In the genomic region with DNA sequence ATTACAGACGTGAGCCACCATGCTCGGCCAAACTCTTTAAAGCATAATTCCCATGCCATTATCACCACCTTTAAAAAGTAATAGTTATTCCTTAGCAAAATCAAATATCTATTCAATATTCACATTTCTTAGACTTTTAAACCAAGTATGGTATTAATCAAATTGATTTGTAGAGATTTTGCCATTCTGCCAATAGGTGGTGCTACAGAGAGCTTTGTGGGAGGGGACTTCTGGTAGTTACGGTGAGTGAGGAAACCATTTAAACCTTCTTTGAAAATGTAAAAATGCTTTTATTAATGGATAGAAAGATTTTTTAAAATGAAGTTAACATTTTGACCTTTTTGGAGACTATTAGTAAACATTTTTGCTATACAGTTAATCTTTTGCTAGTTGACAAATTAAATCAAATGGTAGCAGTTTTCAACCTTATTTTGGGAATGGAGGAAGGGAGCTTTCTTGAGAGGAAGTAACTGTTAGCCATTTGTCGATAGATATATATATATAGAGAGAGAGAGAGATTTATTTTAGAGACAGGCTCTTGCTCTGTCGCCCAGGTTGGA, we compare ENCODE assay signal across 8 cellular contexts. TPM values are rescaled to one million over a fixed set of nuclear protein-coding genes. Genes with fewer than 3 reads are reported as not detected.
DNase-seq lines count a peak whose midpoint lies in the region; ATAC-seq and TF ChIP-seq lines count a peak whose summit lies in the region.

No MANE protein-coding gene starts in this region.

- no peak overlapping the region for H3K4me3 ChIP-seq in HFF-Myc (replicated peaks; ENCODE audit: low read depth, low read length)
- H3K4me3 ChIP-seq in esophagus muscularis mucosa, result no peak overlapping the region
- H3K4me3 ChIP-seq in smooth muscle cell, result no peak overlapping the region

- peak overlapping the region; percentile 77 for H3K27ac Mint-ChIP-seq in activated T-cell treated with anti-CD3 and anti-CD28 coated beads, Interleukin-2, amount 50 U/mL, for 72 hours

- no peak overlapping the region for H3K27ac ChIP-seq in RWPE1
- H3K27ac ChIP-seq in esophagus muscularis mucosa (replicated peaks in 1 of 4), result no peak overlapping the region
- no peak overlapping the region for H3K27ac ChIP-seq in smooth muscle cell (ENCODE audit: low read depth)
- no peak overlapping the region for H3K27ac ChIP-seq in caudate nucleus (ENCODE audit: low read depth, low read length)

- H3K4me3 Mint-ChIP-seq in activated T-cell treated with anti-CD3 and anti-CD28 coated beads, Interleukin-2, amount 50 U/mL, for 72 hours, result peak overlapping the region in 1 of 2 donors; percentile 65

- H3K9me3 ChIP-seq in esophagus muscularis mucosa (no peaks in the 10 kb centered on the region), smooth muscle cell (replicated peaks; ENCODE audit: low read depth) (no peaks in the 10 kb centered on the region)

- no peaks in the 10 kb centered on the region for H3K79me2 ChIP-seq in smooth muscle cell (ENCODE audit: low read depth)

- no peaks in the 10 kb centered on the region for H3F3A ChIP-seq in smooth muscle cell (ENCODE audit: low read depth)

- H3K4me1 ChIP-seq in esophagus muscularis mucosa (peaks cover 0 to under 1% (median 0%) of the 10 kb centered on the region in 4 donors), smooth muscle cell (ENCODE audit: low read depth) (no peaks in the 10 kb centered on the region)

- H3K27me3 Mint-ChIP-seq in activated T-cell treated with anti-CD3 and anti-CD28 coated beads, Interleukin-2, amount 50 U/mL, for 72 hours (ENCODE audit: low read depth), result no peaks in the 10 kb centered on the region

- intact Hi-C loops in esophagus muscularis mucosa (cut with DNase I) (no loop called here), sciatic nerve (cut with DNase I) (no loop called here)

- peak; percentile 65 for TF ChIP-seq CTCF in HFF-Myc (IDR thresholded peaks at IDR 0.05; ENCODE audit: low read depth, low read length, missing control alignments)
- peak; percentile 52 for TF ChIP-seq CTCF in RWPE1 (conservative IDR thresholded peaks at IDR 0.05; ENCODE audit: low read depth)
- peak in 2 of 3 experiments; percentile 29 to 57 for TF ChIP-seq CTCF in esophagus muscularis mucosa (IDR thresholded peaks at IDR 0.05)
- peak; percentile 48 for TF ChIP-seq CTCF in smooth muscle cell (IDR thresholded peaks at IDR 0.05; ENCODE audit: borderline replicate concordance, insufficient read depth, poor library complexity, severe bottlenecking)

- H3K4me2 ChIP-seq in smooth muscle cell, result no peak overlapping the region

- 78% methylated on average over 5 of the region's 5 CpGs for WGBS in esophagus muscularis mucosa
- 94% methylated on average over 5 of the region's 5 CpGs for WGBS in smooth muscle cell (ENCODE audit: low lambda C conversion rate)

- TF ChIP-seq POLR2A in esophagus muscularis mucosa (IDR thresholded peaks at IDR 0.05; ENCODE audit: low read depth), result no peak

- no peak overlapping the region for H2AFZ ChIP-seq in smooth muscle cell (ENCODE audit: low read depth)

- ATAC-seq in activated T-cell treated with anti-CD3 and anti-CD28 coated beads, Interleukin-2, amount 50 U/mL, for 72 hours (replicated peaks in 1 of 2), result peak; percentile 46 to 49
- ATAC-seq in sciatic nerve, result no peak

- peaks cover 3 to 21% of the 10 kb centered on the region in 2 donors for H3K36me3 Mint-ChIP-seq in activated T-cell treated with anti-CD3 and anti-CD28 coated beads, Interleukin-2, amount 50 U/mL, for 72 hours (ENCODE audit: insufficient read depth in 2 of 2)

- no peaks in the 10 kb centered on the region for H3K9me3 Mint-ChIP-seq in activated T-cell treated with anti-CD3 and anti-CD28 coated beads, Interleukin-2, amount 50 U/mL, for 72 hours

- H3K36me3 ChIP-seq in esophagus muscularis mucosa (peaks cover 44 to 90% (median 67%) of the 10 kb centered on the region in 4 donors), smooth muscle cell (ENCODE audit: low read depth) (peaks cover 26% of the 10 kb centered on the region)

- no peak for TF ChIP-seq EP300 in esophagus muscularis mucosa (IDR thresholded peaks at IDR 0.05)

- DNase-seq in activated T-cell treated with anti-CD3 and anti-CD28 coated beads, Interleukin-2, amount 50 U/mL, for 72 hours, result peak; percentile 21 to 40
- no peak for DNase-seq in activated T-cell treated with anti-CD3 and anti-CD28 coated beads, Interleukin-2, amount 50 U/mL, for 1 hour
- DNase-seq in HFF-Myc (ENCODE audit: extremely low read depth, low read depth) (no peak), RWPE1 (ENCODE audit: low spot score) (peak; percentile 60), esophagus muscularis mucosa (ENCODE audit: extremely low spot score) (no peak), smooth muscle cell (lab: John Stamatoyannopoulos, UW; ENCODE audit: unreplicated experiment) (no peak), sciatic nerve (ENCODE audit: low spot score) (no peak), caudate nucleus (lab: John Stamatoyannopoulos, UW) (no peak)

- H3K9ac ChIP-seq in smooth muscle cell (ENCODE audit: low read depth), result no peak overlapping the region

- POLR2A ChIA-PET in RWPE1 (lab: Yijun Ruan, JAX; ENCODE audit: low non-redundant PET), result no interaction called here

- H3K27me3 ChIP-seq in esophagus muscularis mucosa (no peaks in the 10 kb centered on the region), smooth muscle cell (ENCODE audit: low read depth) (no peaks in the 10 kb centered on the region)

- H4K20me1 ChIP-seq in smooth muscle cell (ENCODE audit: low read depth), result no peaks in the 10 kb centered on the region

- H3K4me1 Mint-ChIP-seq in activated T-cell treated with anti-CD3 and anti-CD28 coated beads, Interleukin-2, amount 50 U/mL, for 72 hours (ENCODE audit: low read depth), result peaks cover 9% of the 10 kb centered on the region

- CTCF ChIA-PET in RWPE1 (lab: Yijun Ruan, JAX), result interaction anchor here (0.7 to 1.6 kb wide), 10 partner anchors 7 to 101 kb away, joined by 3 to 10 read pairs (median 4); no protein-coding TSS in a partner anchor

RNA-seq across cellular contexts. Expression of gene IARS2, which starts 19.3 kb away (rescaled TPM):
- 10 to 100 TPM; 49.5 to 52.1 TPM for total RNA-seq in activated T-cell treated with anti-CD3 and anti-CD28 coated beads, Interleukin-2, amount 50 U/mL, for 72 hours
- total RNA-seq in esophagus muscularis mucosa (10 to 100 TPM; 54.8 to 87.7 (median 75.4) TPM), smooth muscle cell (81.0 and 91.5 TPM in 2 replicates), sciatic nerve (48.7 TPM)
- 42.5 and 47.3 TPM in 2 replicates for polyA plus RNA-seq in smooth muscle cell

RNA-seq across cellular contexts. Expression of gene BPNT1, which starts 23.6 kb away (rescaled TPM):
- total RNA-seq in activated T-cell treated with anti-CD3 and anti-CD28 coated beads, Interleukin-2, amount 50 U/mL, for 72 hours, result 10 to 100 TPM; 28.7 to 34.2 TPM
- total RNA-seq in esophagus muscularis mucosa, result 10 to 100 TPM; 11.2 to 14.3 (median 12.6) TPM
- total RNA-seq in smooth muscle cell, result 16.3 and 26.5 TPM in 2 replicates
- 10.1 and 12.1 TPM in 2 replicates for polyA plus RNA-seq in smooth muscle cell
- 18.5 TPM for total RNA-seq in sciatic nerve

Comparison
In these comparisons a context has a peak if more than half of its experiments do, and no peak if none do; other contexts are left out.
1. DNase-seq: peak in activated T-cell treated with anti-CD3 and anti-CD28 coated beads, Interleukin-2, amount 50 U/mL, for 72 hours (2 of 2) and RWPE1 (single experiment); none in activated T-cell treated with anti-CD3 and anti-CD28 coated beads, Interleukin-2, amount 50 U/mL, for 1 hour (single experiment), HFF-Myc (single experiment), esophagus muscularis mucosa (single experiment), smooth muscle cell (single experiment), sciatic nerve (single experiment) and caudate nucleus (0 of 61).
2. Peak in every context shown above with its lines, with median percentiles within 50 percentile points of each other: CTCF ChIP-seq.